ENCODE assay signal across 12 cellular contexts in the genomic region with DNA sequence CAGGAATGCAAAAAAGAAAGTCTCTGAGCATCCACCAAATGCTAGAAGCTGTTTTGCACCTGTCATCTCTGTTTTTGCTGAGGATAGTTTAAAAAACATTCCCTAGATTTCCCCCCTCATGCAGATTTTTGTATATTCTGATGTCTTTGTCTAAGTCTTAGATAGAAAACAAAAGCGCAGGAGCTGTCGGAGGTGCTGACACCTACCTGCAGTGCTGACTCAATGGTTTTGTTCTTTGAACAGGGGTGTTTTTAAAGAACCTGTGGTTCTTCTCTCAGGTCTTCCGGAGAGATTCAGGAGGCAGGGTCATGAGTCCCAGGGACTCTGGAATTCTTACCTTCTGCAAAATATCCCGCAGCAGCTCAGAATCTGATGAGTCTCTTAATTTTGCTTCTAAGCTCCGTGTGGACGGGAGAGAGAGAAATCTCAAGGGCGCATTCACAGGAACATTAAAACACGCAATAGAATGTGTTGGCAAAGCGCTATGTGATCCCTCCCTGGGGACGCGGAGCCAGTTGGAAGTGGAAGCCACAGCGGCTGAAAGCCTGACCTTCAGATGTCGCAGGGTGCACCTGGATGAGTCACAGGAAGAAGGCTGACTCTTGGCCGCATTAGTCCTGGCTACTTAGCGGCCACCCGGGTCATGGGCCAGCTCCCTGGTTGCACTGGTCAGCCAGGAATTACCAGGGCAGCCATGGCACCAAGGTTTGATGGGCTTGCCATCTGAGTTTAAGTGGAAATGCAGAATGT. TPM values are rescaled to one million over a fixed set of nuclear protein-coding genes. Genes with fewer than 3 reads are reported as not detected.
"Had no signal": no experiment of that assay in that cellular context is flagged by ENCODE, and none has a peak within 500 bp of the region (broad histone marks: within the 10 kb centered on the region; RNA-seq: fewer than 3 reads in every experiment).

No MANE protein-coding gene starts in this region.

RNA-seq across cellular contexts. Expression of gene ALG1L2, which starts 27.4 kb away (rescaled TPM):
- total RNA-seq: left ventricle myocardium superior, lung microvascular endothelial cell, omental fat pad, prostate gland, stomach, testis, transverse colon, vagina had no signal
- polyA plus RNA-seq: keratinocyte, pancreas, right cardiac atrium, stomach, urinary bladder had no signal
